ENCODE assay signal across 24 cellular contexts in genomic region chr4:80498725-80499124, GRCh38.
"Had no signal": no experiment of that assay in that cellular context is flagged by ENCODE, and none has a peak within 500 bp of the region (broad histone marks: within the 10 kb centered on the region; RNA-seq: fewer than 3 reads in every experiment).

No MANE protein-coding gene starts in this region.

- H3K4me1 ChIP-seq: left lung, lower lobe of right lung, right atrium auricular region, right lobe of liver, stomach, testis, thyroid gland, transverse colon, upper lobe of left lung, vagina had no signal

- H3K4me3 ChIP-seq: left lung, lower lobe of right lung, ovary, right atrium auricular region, right lobe of liver, smooth muscle cell, stomach, testis, thyroid gland, transverse colon, upper lobe of left lung, vagina had no signal

- H3K9me3 ChIP-seq: left lung, ovary, right lobe of liver, testis, thyroid gland, transverse colon, upper lobe of left lung, vagina had no signal

- H3K36me3 ChIP-seq: left lung, lower lobe of right lung, ovary, right atrium auricular region, right lobe of liver, stomach, thyroid gland, transverse colon, upper lobe of left lung, vagina had no signal

- H3K4me3 Mint-ChIP-seq: immature natural killer cell; natural killer cell treated with Interleukin-12 subunit alpha and Interleukin-12 subunit beta and Interleukin-15 and Interleukin-18, amount 100 ng/mL, for 72 hours; stimulated activated naive B cell treated with anti-CD40 and anti-IgM and Interleukin-4, amounts not matched to agents 10 μg/mL and 1 μg/mL and 100 μg/mL, for 72 hours had no signal

- H3K4me2 ChIP-seq: smooth muscle cell had no signal

- ATAC-seq: left colon; left lung; lower lobe of right lung; natural killer cell treated with Interleukin-12 subunit alpha and Interleukin-12 subunit beta and Interleukin-15 and Interleukin-18, amount 100 ng/mL, for 72 hours; right lobe of liver; stimulated activated naive B cell treated with anti-CD40 and anti-IgM and Interleukin-4, amounts not matched to agents 10 μg/mL and 1 μg/mL and 100 μg/mL, for 72 hours; stimulated activated naive CD8-positive, alpha-beta T cell treated with anti-CD3 and anti-CD28 coated beads, Interleukin-15, Interleukin-2, amounts not matched to agents 100 U/mL and 50 U/mL, for 24 hours had no signal

- H3K27ac ChIP-seq: left lung, lower lobe of right lung, ovary, right atrium auricular region, right lobe of liver, stomach, testis, thyroid gland, transverse colon, upper lobe of left lung, vagina had no signal

- H3K27me3 Mint-ChIP-seq: natural killer cell treated with Interleukin-12 subunit alpha and Interleukin-12 subunit beta and Interleukin-15 and Interleukin-18, amount 100 ng/mL, for 72 hours; progenitor cell of endocrine pancreas; stimulated activated naive B cell treated with anti-CD40 and anti-IgM and Interleukin-4, amounts not matched to agents 10 μg/mL and 1 μg/mL and 100 μg/mL, for 72 hours had no signal

- H3K27me3 ChIP-seq: left lung, ovary, right atrium auricular region, right lobe of liver, stomach, testis, thyroid gland, transverse colon, upper lobe of left lung, vagina had no signal

- H3K27ac Mint-ChIP-seq: natural killer cell treated with Interleukin-12 subunit alpha and Interleukin-12 subunit beta and Interleukin-15 and Interleukin-18, amount 100 ng/mL, for 72 hours; progenitor cell of endocrine pancreas; stimulated activated naive B cell treated with anti-CD40 and anti-IgM and Interleukin-4, amounts not matched to agents 10 μg/mL and 1 μg/mL and 100 μg/mL, for 72 hours had no signal

- DNase-seq: hypothalamus; immature natural killer cell; kidney; left colon; left lung; lower lobe of right lung; mammary epithelial cell; mesenchymal stem cell; ovary; right lobe of liver; stimulated activated CD4-positive, alpha-beta T cell treated with anti-CD3 and anti-CD28 coated beads, Interleukin-1b, Interleukin-23, amount 100 ng/mL, for 48 hours; stimulated activated CD4-positive, alpha-beta T cell treated with anti-CD3 and anti-CD28 coated beads, Interleukin-4, amount 100 ng/mL, for 1 hour; stimulated activated naive B cell treated with anti-CD40 and anti-IgM and Interleukin-4, amounts not matched to agents 10 μg/mL and 1 μg/mL and 100 μg/mL, for 72 hours; stimulated activated naive CD8-positive, alpha-beta T cell treated with anti-CD3 and anti-CD28 coated beads, Interleukin-15, Interleukin-2, amounts not matched to agents 100 U/mL and 50 U/mL, for 24 hours; stomach; testis; thyroid gland; transverse colon; upper lobe of left lung had no signal
